Comparison of ENCODE assay signal across 9 cellular contexts in genomic region chr10:30002438-30003266, GRCh38. TPM values are rescaled to one million over a fixed set of nuclear protein-coding genes. Genes with fewer than 3 reads are reported as not detected.
DNase-seq lines count a peak whose midpoint lies in the region; ATAC-seq and TF ChIP-seq lines count a peak whose summit lies in the region.
"Had no signal": no experiment of that assay in that cellular context is flagged by ENCODE, and none has a peak within 500 bp of the region (broad histone marks: within the 10 kb centered on the region; RNA-seq: fewer than 3 reads in every experiment).

No MANE protein-coding gene starts in this region.

- ATAC-seq in naive thymus-derived CD8-positive, alpha-beta T cell = peak; percentile 75 to 80
- peak; percentile 80 for ATAC-seq in stimulated activated effector memory CD8-positive, alpha-beta T cell treated with anti-CD3 and anti-CD28 coated beads, Interleukin-12 subunit alpha, Interleukin-12 subunit beta, amount 100 ng/mL, for 72 hours

- peaks cover 39 to 93% (median 56%) of the 10 kb centered on the region in 5 donors for H3K27me3 Mint-ChIP-seq in naive thymus-derived CD8-positive, alpha-beta T cell

- CTCF ChIA-PET in HEK293T (lab: Yijun Ruan, JAX) = interaction anchor here (0.6 to 1.2 kb wide), 7 partner anchors 10 to 404 kb away, joined by 3 to 5 read pairs (median 3); no protein-coding TSS in a partner anchor

- POLR2A ChIA-PET in HEK293T (lab: Yijun Ruan, JAX) = no interaction called here
- POLR2A ChIA-PET in naive thymus-derived CD8-positive, alpha-beta T cell (lab: Charles Lee) = no interaction called here

- peak; percentile 99 for TF ChIP-seq CTCF in epithelial cell of proximal tubule (conservative IDR thresholded peaks at IDR 0.05; ENCODE audit: low read depth, low read length)

- DNase-seq in D341Med (ENCODE audit: low spot score) = peak; percentile 71
- peak; percentile 57 for DNase-seq in HEK293T (ENCODE audit: extremely low spot score)
- peak; percentile 47 for DNase-seq in NOMO-1 treated with DMSO at 0.1 percent for 48 hours (lab: John Stamatoyannopoulos, UW; ENCODE audit: unreplicated experiment)
- DNase-seq in activated CD8-positive, alpha-beta memory T cell treated with anti-CD3 and anti-CD28 coated beads for 4 hours (ENCODE audit: low read depth in 2 of 2) = peak; percentile 10 to 33
- no peak for DNase-seq in epithelial cell of proximal tubule (ENCODE audit: low read depth)
- DNase-seq in naive thymus-derived CD8-positive, alpha-beta T cell = peak; percentile 23 to 76 (median 43)
- DNase-seq in stimulated activated effector memory CD8-positive, alpha-beta T cell treated with anti-CD3 and anti-CD28 coated beads, Interleukin-12 subunit alpha, Interleukin-12 subunit beta, amount 100 ng/mL, for 72 hours (ENCODE audit: low spot score in 2 of 2) = peak; percentile 37 to 75
- no peak for DNase-seq in NCI-H446 treated with DMSO at 0.1 percent for 48 hours (lab: John Stamatoyannopoulos, UW)
- DNase-seq: activated B cell treated with CpG ODN at 0.5 μM for 24 hours had no signal

- H3K27ac Mint-ChIP-seq in naive thymus-derived CD8-positive, alpha-beta T cell = peak overlapping the region in 1 of 10 donors; percentile 66
- H3K27ac Mint-ChIP-seq in stimulated activated effector memory CD8-positive, alpha-beta T cell treated with anti-CD3 and anti-CD28 coated beads, Interleukin-12 subunit alpha, Interleukin-12 subunit beta, amount 100 ng/mL, for 72 hours = no peak overlapping the region
- H3K27ac Mint-ChIP-seq: activated B cell treated with CpG ODN at 0.5 μM for 24 hours had no signal

- peaks cover 5 to 12% (median 7%) of the 10 kb centered on the region in 4 donors for H3K4me1 Mint-ChIP-seq in naive thymus-derived CD8-positive, alpha-beta T cell
- H3K4me1 Mint-ChIP-seq in stimulated activated effector memory CD8-positive, alpha-beta T cell treated with anti-CD3 and anti-CD28 coated beads, Interleukin-12 subunit alpha, Interleukin-12 subunit beta, amount 100 ng/mL, for 72 hours = peaks cover 24% of the 10 kb centered on the region
- H3K4me1 Mint-ChIP-seq: activated B cell treated with CpG ODN at 0.5 μM for 24 hours had no signal

- H3K4me3 Mint-ChIP-seq in naive thymus-derived CD8-positive, alpha-beta T cell = no peak overlapping the region
- H3K4me3 Mint-ChIP-seq in stimulated activated effector memory CD8-positive, alpha-beta T cell treated with anti-CD3 and anti-CD28 coated beads, Interleukin-12 subunit alpha, Interleukin-12 subunit beta, amount 100 ng/mL, for 72 hours = no peak overlapping the region
- H3K4me3 Mint-ChIP-seq: activated B cell treated with CpG ODN at 0.5 μM for 24 hours had no signal

- H3K9me3 Mint-ChIP-seq in naive thymus-derived CD8-positive, alpha-beta T cell = no peaks in the 10 kb centered on the region
- no peaks in the 10 kb centered on the region for H3K9me3 Mint-ChIP-seq in stimulated activated effector memory CD8-positive, alpha-beta T cell treated with anti-CD3 and anti-CD28 coated beads, Interleukin-12 subunit alpha, Interleukin-12 subunit beta, amount 100 ng/mL, for 72 hours
- H3K9me3 Mint-ChIP-seq: activated B cell treated with CpG ODN at 0.5 μM for 24 hours had no signal

- no peak overlapping the region for H3K4me3 ChIP-seq in epithelial cell of proximal tubule (ENCODE audit: low read depth, low read length)

- H3K36me3 Mint-ChIP-seq in naive thymus-derived CD8-positive, alpha-beta T cell = peaks cover 0 to 3% (median 0%) of the 10 kb centered on the region in 3 donors
- H3K36me3 Mint-ChIP-seq in stimulated activated effector memory CD8-positive, alpha-beta T cell treated with anti-CD3 and anti-CD28 coated beads, Interleukin-12 subunit alpha, Interleukin-12 subunit beta, amount 100 ng/mL, for 72 hours = no peaks in the 10 kb centered on the region

TF ChIP-seq in HEK293T, 16 proteins besides CTCF, POLR2A, EP300 and RAD21:
- TF ChIP-seq TARDBP (IDR thresholded peaks at IDR 0.05) (no peak), SUZ12 (IDR thresholded peaks at IDR 0.05) (no peak), HDGF (IDR thresholded peaks at IDR 0.05; ENCODE audit: borderline replicate concordance) (no peak), L3MBTL2 (conservative IDR thresholded peaks at IDR 0.05) (no peak), ZNF384 (IDR thresholded peaks at IDR 0.05) (no peak), PKNOX1 (IDR thresholded peaks at IDR 0.05) (no peak), FOXK2 (IDR thresholded peaks at IDR 0.05) (no peak), BHLHE40 (IDR thresholded peaks at IDR 0.05; ENCODE audit: borderline replicate concordance) (no peak), ELF4 (IDR thresholded peaks at IDR 0.05) (no peak)

RNA-seq across cellular contexts. Expression of gene JCAD, which starts 56.7 kb away (rescaled TPM):
- total RNA-seq in epithelial cell of proximal tubule = 3.3 and 7.3 TPM in 2 replicates
- not detected for total RNA-seq in naive thymus-derived CD8-positive, alpha-beta T cell
- polyA plus RNA-seq in naive thymus-derived CD8-positive, alpha-beta T cell = not detected
- total RNA-seq: activated B cell treated with CpG ODN at 0.5 μM for 24 hours had no signal

Comparison
In these comparisons a context has a peak if more than half of its experiments do, and no peak if none do; other contexts are left out.
1. DNase-seq: peak in D341Med (single experiment), HEK293T (single experiment), NOMO-1 treated with DMSO at 0.1 percent for 48 hours (single experiment), activated CD8-positive, alpha-beta memory T cell treated with anti-CD3 and anti-CD28 coated beads for 4 hours (2 of 2), naive thymus-derived CD8-positive, alpha-beta T cell (10 of 10) and stimulated activated effector memory CD8-positive, alpha-beta T cell treated with anti-CD3 and anti-CD28 coated beads, Interleukin-12 subunit alpha, Interleukin-12 subunit beta, amount 100 ng/mL, for 72 hours (2 of 2); none in epithelial cell of proximal tubule (single experiment) and NCI-H446 treated with DMSO at 0.1 percent for 48 hours (single experiment).